In genomic region chr6:34672657-34673043, GRCh38 we compare ENCODE assay signal across 9 cellular contexts. TPM values are rescaled to one million over a fixed set of nuclear protein-coding genes. Genes with fewer than 3 reads are reported as not detected.
DNase-seq lines count a peak whose midpoint lies in the region; ATAC-seq and TF ChIP-seq lines count a peak whose summit lies in the region.
"Had no signal": no experiment of that assay in that cellular context is flagged by ENCODE, and none has a peak within 500 bp of the region (broad histone marks: within the 10 kb centered on the region; RNA-seq: fewer than 3 reads in every experiment).

No MANE protein-coding gene starts in this region.

- H3K79me2 ChIP-seq in Karpas-422 (ENCODE audit: low read length), result peaks cover 100% of the 10 kb centered on the region

- H2AFZ ChIP-seq in Karpas-422 (ENCODE audit: low read length), result no peak overlapping the region

- no peaks in the 10 kb centered on the region; the same call in 1 of the 2 replicates for H3K36me3 ChIP-seq in GM06990 (ENCODE audit: control insufficient read depth, insufficient read depth, low read length)
- H3K36me3 ChIP-seq in Karpas-422 (ENCODE audit: insufficient read depth, low read length), result no peaks in the 10 kb centered on the region
- H3K36me3 ChIP-seq in psoas muscle (ENCODE audit: insufficient read depth in 1 of 2, low read depth in 1 of 2), result no peaks in the 10 kb centered on the region

- no peak overlapping the region for H3K9ac ChIP-seq in Karpas-422 (ENCODE audit: low read length)

- DNase-seq in GM06990 (ENCODE audit: extremely low read depth, insufficient read length) (no peak), Karpas-422 (no peak), psoas muscle (no peak), D341Med (ENCODE audit: low spot score) (no peak)
- DNase-seq in central memory CD4-positive, alpha-beta T cell, result peak; percentile 15
- no peak for DNase-seq in stimulated activated naive CD4-positive, alpha-beta T cell (lab: John Stamatoyannopoulos, UW)
- DNase-seq: GOT3, NCI-H1092 treated with DMSO at 0.1 percent for 48 hours had no signal

- no peak for TF ChIP-seq CTCF in GM06990 (IDR thresholded peaks at IDR 0.05; ENCODE audit: insufficient read depth, low read length, poor library complexity, severe bottlenecking)
- no peak for TF ChIP-seq CTCF in psoas muscle (IDR thresholded peaks at IDR 0.05)

- H3K9me2 ChIP-seq in Karpas-422 (replicated peaks; ENCODE audit: insufficient read depth, low read length), result no peaks in the 10 kb centered on the region

- no peaks in the 10 kb centered on the region for H4K20me1 ChIP-seq in Karpas-422 (ENCODE audit: insufficient read depth, low read depth, low read length)

- H3K4me2 ChIP-seq in Karpas-422 (ENCODE audit: low read depth, low read length, poor library complexity, severe bottlenecking), result peak overlapping the region; percentile 17

- intact Hi-C loops in psoas muscle (cut with DNase I), result no loop called here

- ATAC-seq in psoas muscle (no peak), HG02970 (IDR thresholded peaks at IDR 0.05; ENCODE audit: low FRiP score, unreplicated experiment) (no peak)

- H3K4me3 ChIP-seq in GM06990 (replicated peaks; ENCODE audit: low read depth, low read length) (peak overlapping the region; percentile 37; the same call in 1 of the 2 replicates), Karpas-422 (ENCODE audit: low read length) (no peak overlapping the region), psoas muscle (no peak overlapping the region)

- 61 to 73% (median 67%) methylated on average over 3 of the region's 3 CpGs for WGBS in psoas muscle, 3 donors

- H3K9me3 ChIP-seq in Karpas-422 (ENCODE audit: low read length), result no peaks in the 10 kb centered on the region
- no peaks in the 10 kb centered on the region for H3K9me3 ChIP-seq in psoas muscle

- peak overlapping the region; percentile 39 for H3K27ac ChIP-seq in Karpas-422 (ENCODE audit: low read length)
- peak overlapping the region; percentile 7 for H3K27ac ChIP-seq in psoas muscle

- peaks cover 54% of the 10 kb centered on the region for H3K4me1 ChIP-seq in Karpas-422 (ENCODE audit: low read length)
- H3K4me1 ChIP-seq in psoas muscle, result peaks cover 32% of the 10 kb centered on the region

- H3K27me3 ChIP-seq in GM06990 (replicated peaks; ENCODE audit: control insufficient read depth, insufficient read depth, low read length) (no peaks in the 10 kb centered on the region), Karpas-422 (ENCODE audit: low read length) (no peaks in the 10 kb centered on the region), psoas muscle (ENCODE audit: insufficient read depth in 3 of 3, low read length in 2 of 3) (no peaks in the 10 kb centered on the region)

RNA-seq across cellular contexts. Expression of gene ILRUN, which starts 23.9 kb away (rescaled TPM):
- 28.8 and 33.9 TPM in 2 replicates for total RNA-seq in Karpas-422 (2014; rRNA removed; shearing (Covaris generic); ENCODE audit: low replicate concordance)
- total RNA-seq in psoas muscle, result 100 to 1,000 TPM; 129 to 191 (median 176) TPM
- polyA plus RNA-seq in psoas muscle, result 100 to 1,000 TPM in 2 of 3 donors, 10 to 100 TPM in 1; 89.4 to 312 (median 131) TPM
